Comparison of ENCODE assay signal across 8 cellular contexts in genomic region chrX:148500428-148501120, GRCh38. TPM values are rescaled to one million over a fixed set of nuclear protein-coding genes. Genes with fewer than 3 reads are reported as not detected.
DNase-seq lines count a peak whose midpoint lies in the region; ATAC-seq and TF ChIP-seq lines count a peak whose summit lies in the region.

TSS of gene AFF2 (plus strand) at chrX:148500617. CDS start at chrX:148501098, 481 bp downstream.

- POLR2A ChIA-PET in activated CD4-positive, alpha-beta memory T cell treated with anti-CD3 and anti-CD28 coated beads, Interleukin-2, amount 10 ng/mL, durations not matched to agents 7 days and 5 days (lab: Charles Lee), result no interaction called here

- H3K4me3 Mint-ChIP-seq in activated CD4-positive, alpha-beta memory T cell treated with anti-CD3 and anti-CD28 coated beads, Interleukin-2, amount 10 ng/mL, durations not matched to agents 7 days and 5 days, result peak within 1 kb of the TSS; percentile 48
- peak within 1 kb of the TSS; percentile 63 for H3K4me3 Mint-ChIP-seq in natural killer cell treated with Interleukin-12 subunit alpha and Interleukin-12 subunit beta and Interleukin-15 and Interleukin-18, amount 100 ng/mL, for 72 hours
- H3K4me3 Mint-ChIP-seq in type B pancreatic cell, result peak within 1 kb of the TSS; percentile 87

- peaks cover 38% of the 10 kb centered on the region for H3K27me3 ChIP-seq in ACC112 (ENCODE audit: insufficient read depth, low read length)

- H3K27ac ChIP-seq in ACC112 (ENCODE audit: low read depth, low read length), result no peak within 1 kb of the TSS

- TF ChIP-seq CTCF in epithelial cell of proximal tubule (conservative IDR thresholded peaks at IDR 0.05; ENCODE audit: low read depth, low read length), result no peak
- no peak for TF ChIP-seq CTCF in type B pancreatic cell (conservative IDR thresholded peaks at IDR 0.05)

- peaks cover 18% of the 10 kb centered on the region for H3K27me3 Mint-ChIP-seq in activated CD4-positive, alpha-beta memory T cell treated with anti-CD3 and anti-CD28 coated beads, Interleukin-2, amount 10 ng/mL, durations not matched to agents 7 days and 5 days
- H3K27me3 Mint-ChIP-seq in natural killer cell treated with Interleukin-12 subunit alpha and Interleukin-12 subunit beta and Interleukin-15 and Interleukin-18, amount 100 ng/mL, for 72 hours, result peaks cover 0 to 13% of the 10 kb centered on the region in 2 donors
- peaks cover 24% of the 10 kb centered on the region for H3K27me3 Mint-ChIP-seq in type B pancreatic cell

- no peaks in the 10 kb centered on the region for H3K36me3 ChIP-seq in ACC112 (ENCODE audit: insufficient read depth, low read length)

- no peaks in the 10 kb centered on the region for H3K9me3 Mint-ChIP-seq in activated CD4-positive, alpha-beta memory T cell treated with anti-CD3 and anti-CD28 coated beads, Interleukin-2, amount 10 ng/mL, durations not matched to agents 7 days and 5 days
- no peaks in the 10 kb centered on the region for H3K9me3 Mint-ChIP-seq in natural killer cell treated with Interleukin-12 subunit alpha and Interleukin-12 subunit beta and Interleukin-15 and Interleukin-18, amount 100 ng/mL, for 72 hours
- H3K9me3 Mint-ChIP-seq in type B pancreatic cell, result no peaks in the 10 kb centered on the region

- H3K79me2 ChIP-seq in ACC112 (ENCODE audit: control insufficient read depth, insufficient read depth, low read length, unreplicated experiment), result no peaks in the 10 kb centered on the region

- H3K4me3 ChIP-seq in ACC112 (ENCODE audit: low read depth, low read length) (peak within 1 kb of the TSS; percentile 43; the same call in 1 of the 2 replicates), epithelial cell of proximal tubule (ENCODE audit: low read depth, low read length) (peak within 1 kb of the TSS; percentile 47)

- no peak within 1 kb of the TSS for H2AFZ ChIP-seq in ACC112 (ENCODE audit: low read length, unreplicated experiment)

- no peaks in the 10 kb centered on the region for H3K36me3 Mint-ChIP-seq in activated CD4-positive, alpha-beta memory T cell treated with anti-CD3 and anti-CD28 coated beads, Interleukin-2, amount 10 ng/mL, durations not matched to agents 7 days and 5 days (ENCODE audit: low read depth)
- H3K36me3 Mint-ChIP-seq in natural killer cell treated with Interleukin-12 subunit alpha and Interleukin-12 subunit beta and Interleukin-15 and Interleukin-18, amount 100 ng/mL, for 72 hours, result no peaks in the 10 kb centered on the region
- H3K36me3 Mint-ChIP-seq in type B pancreatic cell, result no peaks in the 10 kb centered on the region

- H3K27ac Mint-ChIP-seq in activated CD4-positive, alpha-beta memory T cell treated with anti-CD3 and anti-CD28 coated beads, Interleukin-2, amount 10 ng/mL, durations not matched to agents 7 days and 5 days, result no peak within 1 kb of the TSS
- no peak within 1 kb of the TSS for H3K27ac Mint-ChIP-seq in natural killer cell treated with Interleukin-12 subunit alpha and Interleukin-12 subunit beta and Interleukin-15 and Interleukin-18, amount 100 ng/mL, for 72 hours
- no peak within 1 kb of the TSS for H3K27ac Mint-ChIP-seq in type B pancreatic cell

- no peaks in the 10 kb centered on the region for H3K4me1 ChIP-seq in ACC112 (ENCODE audit: control insufficient read depth, insufficient read depth, low read length, unreplicated experiment)

- peaks cover 5% of the 10 kb centered on the region for H3K4me1 Mint-ChIP-seq in activated CD4-positive, alpha-beta memory T cell treated with anti-CD3 and anti-CD28 coated beads, Interleukin-2, amount 10 ng/mL, durations not matched to agents 7 days and 5 days
- peaks cover 0 to 4% of the 10 kb centered on the region in 2 donors for H3K4me1 Mint-ChIP-seq in natural killer cell treated with Interleukin-12 subunit alpha and Interleukin-12 subunit beta and Interleukin-15 and Interleukin-18, amount 100 ng/mL, for 72 hours (ENCODE audit: low read depth in 2 of 2)
- H3K4me1 Mint-ChIP-seq in type B pancreatic cell (ENCODE audit: unreplicated experiment), result peaks cover 4% of the 10 kb centered on the region

- CTCF ChIA-PET in activated CD4-positive, alpha-beta memory T cell treated with anti-CD3 and anti-CD28 coated beads, Interleukin-2, amount 10 ng/mL, durations not matched to agents 7 days and 5 days (lab: Charles Lee), result no interaction called here

- ATAC-seq in GM19372 (IDR thresholded peaks at IDR 0.05; ENCODE audit: low read depth, unreplicated experiment), result peak; percentile 58
- ATAC-seq in natural killer cell treated with Interleukin-12 subunit alpha and Interleukin-12 subunit beta and Interleukin-15 and Interleukin-18, amount 100 ng/mL, for 72 hours, result peak; percentile 70 to 80

- DNase-seq in NCI-H1105 (lab: John Stamatoyannopoulos, UW) (peak; percentile 69), epithelial cell of proximal tubule (ENCODE audit: low read depth) (no peak), type B pancreatic cell (ENCODE audit: extremely low spot score, unreplicated experiment) (peak; percentile 71), hippocampal formation (lab: John Stamatoyannopoulos, UW) (no peak)
- peak; percentile 20 for DNase-seq in activated CD4-positive, alpha-beta memory T cell treated with anti-CD3 and anti-CD28 coated beads, Interleukin-2, amount 10 ng/mL, durations not matched to agents 7 days and 5 days
- DNase-seq in natural killer cell treated with Interleukin-12 subunit alpha and Interleukin-12 subunit beta and Interleukin-15 and Interleukin-18, amount 100 ng/mL, for 72 hours (ENCODE audit: low spot score), result no peak

RNA-seq across cellular contexts. Expression of gene AFF2, which starts in this region (rescaled TPM):
- total RNA-seq in activated CD4-positive, alpha-beta memory T cell treated with anti-CD3 and anti-CD28 coated beads, Interleukin-2, amount 10 ng/mL, durations not matched to agents 7 days and 5 days, result under 1 TPM; 0.13 TPM
- total RNA-seq in epithelial cell of proximal tubule (under 0.01 and 0.06 TPM in 2 replicates), type B pancreatic cell (ENCODE audit: low replicate concordance) (12.6 and 21.3 TPM in 2 replicates)
- total RNA-seq in natural killer cell treated with Interleukin-12 subunit alpha and Interleukin-12 subunit beta and Interleukin-15 and Interleukin-18, amount 100 ng/mL, for 72 hours, result 1 to 10 TPM; 1.5 to 5.1 TPM

Comparison
In these comparisons a context has a peak if more than half of its experiments do, and no peak if none do; other contexts are left out.
1. Peak in DNase-seq in activated CD4-positive, alpha-beta memory T cell treated with anti-CD3 and anti-CD28 coated beads, Interleukin-2, amount 10 ng/mL, durations not matched to agents 7 days and 5 days; RNA of the gene not detected or under 1 TPM.
2. DNase-seq: peak in NCI-H1105 (single experiment) and type B pancreatic cell (single experiment); none in epithelial cell of proximal tubule (single experiment), natural killer cell treated with Interleukin-12 subunit alpha and Interleukin-12 subunit beta and Interleukin-15 and Interleukin-18, amount 100 ng/mL, for 72 hours (single experiment) and hippocampal formation (0 of 2).
3. Peak in every context shown above with its lines, with median percentiles within 50 percentile points of each other: H3K4me3 Mint-ChIP-seq.